Comparison of ENCODE assay signal across 8 cellular contexts in the genomic region with DNA sequence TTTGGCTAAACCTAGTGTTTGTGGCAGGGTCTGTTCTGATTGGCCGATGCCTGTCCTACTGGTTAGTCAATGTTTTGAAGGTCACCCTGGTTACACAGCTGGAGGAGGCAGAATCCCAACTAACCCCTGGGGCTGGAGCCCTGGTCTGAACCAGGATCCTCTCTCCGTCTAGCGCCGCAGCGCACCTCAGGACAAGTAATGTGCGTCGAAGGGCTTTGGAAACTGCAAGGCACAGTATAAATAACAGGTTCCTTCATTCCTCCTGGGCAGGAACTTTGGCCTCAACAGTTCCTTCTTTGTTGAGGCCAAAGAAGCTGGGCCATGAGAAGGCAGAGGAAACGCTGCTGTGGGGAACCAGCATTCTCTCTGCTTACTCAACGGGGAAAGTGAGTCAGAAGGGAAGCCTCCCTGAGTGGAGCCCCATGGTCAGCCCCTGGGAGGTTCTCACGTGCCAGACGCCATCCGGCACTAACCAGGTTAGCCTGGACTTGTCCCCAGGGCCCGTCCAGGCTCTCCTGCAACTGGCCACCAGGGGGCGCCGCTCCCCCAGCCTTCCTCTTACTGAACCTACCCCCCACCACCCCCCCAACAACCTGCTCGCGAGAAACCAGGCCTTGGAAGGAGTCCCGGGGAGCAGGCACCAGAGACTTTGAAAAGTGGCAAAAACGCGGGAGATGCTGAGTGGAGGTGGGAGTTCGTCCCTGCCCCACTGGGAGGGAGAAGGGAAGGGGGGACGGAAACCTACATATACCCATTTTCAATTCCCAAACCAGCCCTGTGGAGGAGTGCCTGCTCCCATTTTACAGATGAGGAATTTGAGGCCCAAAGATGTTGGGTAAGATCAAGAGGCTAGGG. TPM values are rescaled to one million over a fixed set of nuclear protein-coding genes. Genes with fewer than 3 reads are reported as not detected.
DNase-seq lines count a peak whose midpoint lies in the region; ATAC-seq and TF ChIP-seq lines count a peak whose summit lies in the region.

No MANE protein-coding gene starts in this region.

- H3K4me3 ChIP-seq in PC-3 (ENCODE audit: low read length), result peak overlapping the region; percentile 38; the same call in 1 of the 2 replicates
- H3K4me3 ChIP-seq in esophagus muscularis mucosa, result peak overlapping the region in 1 of 4 donors; percentile 24
- H3K4me3 ChIP-seq in naive thymus-derived CD4-positive, alpha-beta T cell (ENCODE audit: low read length), result peak overlapping the region; percentile 63

- H3K9me3 ChIP-seq in PC-3 (ENCODE audit: low read length) (no peaks in the 10 kb centered on the region), esophagus muscularis mucosa (no peaks in the 10 kb centered on the region)
- H3K9me3 ChIP-seq in naive thymus-derived CD4-positive, alpha-beta T cell (ENCODE audit: control insufficient read depth in 2 of 3, low read length in 3 of 3), result no peaks in the 10 kb centered on the region

- POLR2A ChIA-PET in PC-3 (lab: Charles Lee; ENCODE audit: unreplicated experiment), result interaction anchor here (0.6 to 1.3 kb wide), 5 partner anchors 30 to 499 kb away, joined by 3 to 6 read pairs (median 4); partner anchors contain the start of gene PTMA
- POLR2A ChIA-PET in naive thymus-derived CD4-positive, alpha-beta T cell (lab: Charles Lee), result interaction anchor here (0.6 to 5.0 kb wide), 6 partner anchors 7 to 101 kb away, joined by 3 to 52 read pairs (median 10); partner anchors contain the start of gene PTMA

- peak; percentile 95 for DNase-seq in Calu3
- DNase-seq in HuH-7 (ENCODE audit: low spot score), result peak; percentile 94
- peak; percentile 84 for DNase-seq in PC-3
- DNase-seq in activated T-cell treated with anti-CD3 and anti-CD28 coated beads, Interleukin-2, amount 50 U/mL, for 4 hours, result peak; percentile 89
- peak; percentile 98 for DNase-seq in esophagus muscularis mucosa (ENCODE audit: extremely low spot score)
- peak; percentile 70 to 95 (median 84) for DNase-seq in naive thymus-derived CD4-positive, alpha-beta T cell
- DNase-seq in stimulated activated effector memory CD8-positive, alpha-beta T cell treated with anti-CD3 and anti-CD28 coated beads, Interleukin-12 subunit alpha, Interleukin-12 subunit beta, amount 100 ng/mL, for 72 hours (ENCODE audit: low spot score in 2 of 2), result peak; percentile 92 to 95

- no peaks in the 10 kb centered on the region for H3K27me3 Mint-ChIP-seq in Calu3 (ENCODE audit: unreplicated experiment)
- H3K27me3 Mint-ChIP-seq in activated T-cell treated with anti-CD3 and anti-CD28 coated beads, Interleukin-2, amount 50 U/mL, for 4 hours (ENCODE audit: low read depth), result no peaks in the 10 kb centered on the region
- H3K27me3 Mint-ChIP-seq in naive thymus-derived CD4-positive, alpha-beta T cell, result no peaks in the 10 kb centered on the region

- peak; percentile 37 for ATAC-seq in GM21367 (IDR thresholded peaks at IDR 0.05; ENCODE audit: unreplicated experiment)
- peak; percentile 59 for ATAC-seq in PC-3
- peak; percentile 70 to 72 for ATAC-seq in activated T-cell treated with anti-CD3 and anti-CD28 coated beads, Interleukin-2, amount 50 U/mL, for 4 hours
- peak; percentile 88 for ATAC-seq in naive thymus-derived CD4-positive, alpha-beta T cell
- peak; percentile 86 for ATAC-seq in stimulated activated effector memory CD8-positive, alpha-beta T cell treated with anti-CD3 and anti-CD28 coated beads, Interleukin-12 subunit alpha, Interleukin-12 subunit beta, amount 100 ng/mL, for 72 hours

- no peaks in the 10 kb centered on the region for H3K9me2 ChIP-seq in PC-3 (replicated peaks; ENCODE audit: low read length)

- CTCF ChIA-PET in Calu3 (lab: Charles Lee), result interaction anchor here (0.8 to 3.6 kb wide), 13 partner anchors 8 to 148 kb away, joined by 3 to 29 read pairs (median 4); partner anchors contain the start of gene NCL
- CTCF ChIA-PET in PC-3 (lab: Charles Lee), result interaction anchor here (0.6 to 1.5 kb wide), 11 partner anchors 30 to 102 kb away, joined by 3 to 15 read pairs (median 6); partner anchors contain the start of gene PTMA
- CTCF ChIA-PET in naive thymus-derived CD4-positive, alpha-beta T cell (lab: Charles Lee), result interaction anchor here (0.6 to 8.4 kb wide), 14 partner anchors 11 to 103 kb away, joined by 3 to 116 read pairs (median 4); partner anchors contain the start of gene PTMA

- TF ChIP-seq CTCF in Calu3 (IDR thresholded peaks at IDR 0.05; ENCODE audit: unreplicated experiment) (peak; percentile 95), PC-3 (conservative IDR thresholded peaks at IDR 0.05; ENCODE audit: low read depth, low read length) (peak; percentile 93), esophagus muscularis mucosa (IDR thresholded peaks at IDR 0.05) (peak; percentile 98 to 99 (median 98))

- BruUV-seq in Calu3 (replicated peaks; lab: Mats Ljungman, UMichigan) (no TSS peak), PC-3 (replicated peaks; lab: Mats Ljungman, UMichigan) (no TSS peak)

- H3K27ac Mint-ChIP-seq in Calu3 (ENCODE audit: unreplicated experiment), result peak overlapping the region; percentile 36
- peak overlapping the region in 7 of 9 donors; percentile 38 to 99 (median 69) for H3K27ac Mint-ChIP-seq in naive thymus-derived CD4-positive, alpha-beta T cell
- H3K27ac Mint-ChIP-seq in stimulated activated effector memory CD8-positive, alpha-beta T cell treated with anti-CD3 and anti-CD28 coated beads, Interleukin-12 subunit alpha, Interleukin-12 subunit beta, amount 100 ng/mL, for 72 hours, result peak overlapping the region; percentile 99

- TF ChIP-seq POLR2A in esophagus muscularis mucosa (IDR thresholded peaks at IDR 0.05; ENCODE audit: low read depth), result no peak

- peaks cover 9% of the 10 kb centered on the region for H3F3A ChIP-seq in PC-3 (ENCODE audit: low read length, unreplicated experiment)

- H3K9ac ChIP-seq in PC-3 (ENCODE audit: low read length), result peak overlapping the region; percentile 72

- peak overlapping the region; percentile 82 for H3K4me2 ChIP-seq in PC-3 (ENCODE audit: low read length)

- peaks cover 61% of the 10 kb centered on the region for H3K4me1 Mint-ChIP-seq in Calu3 (ENCODE audit: low read depth, unreplicated experiment)
- H3K4me1 Mint-ChIP-seq in activated T-cell treated with anti-CD3 and anti-CD28 coated beads, Interleukin-2, amount 50 U/mL, for 4 hours (ENCODE audit: low read depth), result peaks cover 40% of the 10 kb centered on the region
- peaks cover 7 to 51% (median 32%) of the 10 kb centered on the region in 7 donors for H3K4me1 Mint-ChIP-seq in naive thymus-derived CD4-positive, alpha-beta T cell
- H3K4me1 Mint-ChIP-seq in stimulated activated effector memory CD8-positive, alpha-beta T cell treated with anti-CD3 and anti-CD28 coated beads, Interleukin-12 subunit alpha, Interleukin-12 subunit beta, amount 100 ng/mL, for 72 hours, result peaks cover 39% of the 10 kb centered on the region

- H3K27ac ChIP-seq in PC-3 (ENCODE audit: low read length), result peak overlapping the region; percentile 91
- peak overlapping the region; percentile 97 to 100 (median 98) for H3K27ac ChIP-seq in esophagus muscularis mucosa (replicated peaks in 1 of 4)
- no peak overlapping the region for H3K27ac ChIP-seq in naive thymus-derived CD4-positive, alpha-beta T cell (ENCODE audit: low read depth, low read length)

- H3K4me1 ChIP-seq in PC-3 (ENCODE audit: insufficient read depth, low read length) (peaks cover 37% of the 10 kb centered on the region), esophagus muscularis mucosa (peaks cover 49 to 65% (median 53%) of the 10 kb centered on the region in 4 donors)
- peaks cover 13 to 19% of the 10 kb centered on the region in 2 donors for H3K4me1 ChIP-seq in naive thymus-derived CD4-positive, alpha-beta T cell (ENCODE audit: control insufficient read depth in 2 of 2, insufficient read depth in 2 of 2, low read length in 2 of 2)

- peaks cover 51% of the 10 kb centered on the region for H3K36me3 Mint-ChIP-seq in Calu3 (ENCODE audit: insufficient read depth, unreplicated experiment)
- no peaks in the 10 kb centered on the region for H3K36me3 Mint-ChIP-seq in activated T-cell treated with anti-CD3 and anti-CD28 coated beads, Interleukin-2, amount 50 U/mL, for 4 hours (ENCODE audit: insufficient read depth)
- no peaks in the 10 kb centered on the region for H3K36me3 Mint-ChIP-seq in naive thymus-derived CD4-positive, alpha-beta T cell
- H3K36me3 Mint-ChIP-seq in stimulated activated effector memory CD8-positive, alpha-beta T cell treated with anti-CD3 and anti-CD28 coated beads, Interleukin-12 subunit alpha, Interleukin-12 subunit beta, amount 100 ng/mL, for 72 hours, result peaks cover 37% of the 10 kb centered on the region

- no peaks in the 10 kb centered on the region for H4K20me1 ChIP-seq in PC-3 (ENCODE audit: low read length)

- H3K9me3 Mint-ChIP-seq in Calu3 (ENCODE audit: low read depth, unreplicated experiment), result no peaks in the 10 kb centered on the region
- H3K9me3 Mint-ChIP-seq in activated T-cell treated with anti-CD3 and anti-CD28 coated beads, Interleukin-2, amount 50 U/mL, for 4 hours, result no peaks in the 10 kb centered on the region
- H3K9me3 Mint-ChIP-seq in naive thymus-derived CD4-positive, alpha-beta T cell, result no peaks in the 10 kb centered on the region
- H3K9me3 Mint-ChIP-seq in stimulated activated effector memory CD8-positive, alpha-beta T cell treated with anti-CD3 and anti-CD28 coated beads, Interleukin-12 subunit alpha, Interleukin-12 subunit beta, amount 100 ng/mL, for 72 hours, result no peaks in the 10 kb centered on the region

- H3K27me3 ChIP-seq in PC-3 (ENCODE audit: low read length) (no peaks in the 10 kb centered on the region), esophagus muscularis mucosa (no peaks in the 10 kb centered on the region)
- H3K27me3 ChIP-seq in naive thymus-derived CD4-positive, alpha-beta T cell (ENCODE audit: control insufficient read depth in 2 of 2, insufficient read depth in 2 of 2, low read length in 2 of 2), result no peaks in the 10 kb centered on the region

- H2AFZ ChIP-seq in PC-3 (ENCODE audit: low read length), result peak overlapping the region; percentile 74

- H3K4me3 Mint-ChIP-seq in Calu3 (ENCODE audit: low read depth, unreplicated experiment), result peak overlapping the region; percentile 21
- peak overlapping the region; percentile 77 for H3K4me3 Mint-ChIP-seq in activated T-cell treated with anti-CD3 and anti-CD28 coated beads, Interleukin-2, amount 50 U/mL, for 4 hours
- peak overlapping the region; percentile 65 to 96 (median 86) for H3K4me3 Mint-ChIP-seq in naive thymus-derived CD4-positive, alpha-beta T cell
- peak overlapping the region; percentile 92 for H3K4me3 Mint-ChIP-seq in stimulated activated effector memory CD8-positive, alpha-beta T cell treated with anti-CD3 and anti-CD28 coated beads, Interleukin-12 subunit alpha, Interleukin-12 subunit beta, amount 100 ng/mL, for 72 hours

- H3K79me2 ChIP-seq in PC-3 (ENCODE audit: low read length), result no peaks in the 10 kb centered on the region

- no peak for TF ChIP-seq EP300 in esophagus muscularis mucosa (IDR thresholded peaks at IDR 0.05)

- WGBS in esophagus muscularis mucosa, result 6% methylated on average over 21 of the region's 22 CpGs

- no peaks in the 10 kb centered on the region for H3K36me3 ChIP-seq in PC-3 (ENCODE audit: low read depth, low read length)
- no peaks in the 10 kb centered on the region for H3K36me3 ChIP-seq in esophagus muscularis mucosa
- no peaks in the 10 kb centered on the region for H3K36me3 ChIP-seq in naive thymus-derived CD4-positive, alpha-beta T cell (ENCODE audit: control insufficient read depth in 2 of 3, insufficient read depth in 3 of 3, low read length in 3 of 3)

- intact Hi-C loops in Calu3 (cut with micrococcal nuclease; ENCODE audit: unreplicated experiment), result loop anchor here (1.0 to 2.0 kb wide), 3 partner anchors 31 to 102 kb away; no protein-coding TSS in a partner anchor
- intact Hi-C loops in PC-3 (cut with micrococcal nuclease), result loop anchor here (1.0 kb wide), 4 partner anchors 30 to 102 kb away; no protein-coding TSS in a partner anchor
- intact Hi-C loops in esophagus muscularis mucosa (cut with DNase I), result loop anchor here (2.0 kb wide), 2 partner anchors 62 to 98 kb away; no protein-coding TSS in a partner anchor
- intact Hi-C loops in naive thymus-derived CD4-positive, alpha-beta T cell (cut with micrococcal nuclease), result loop anchor here (1.0 to 2.0 kb wide), 10 partner anchors 8 to 169 kb away; partner anchors contain the start of genes PDE6D (in 2 of the 2) and PTMA (in 1 of the 2)

RNA-seq across cellular contexts. Expression of gene TEX44, which starts 19.8 kb away (rescaled TPM):
- not detected in 2 replicates for total RNA-seq in Calu3 (2022)
- total RNA-seq in PC-3 (2014; rRNA removed), result not detected in 2 replicates
- total RNA-seq in activated T-cell treated with anti-CD3 and anti-CD28 coated beads, Interleukin-2, amount 50 U/mL, for 4 hours, result not detected
- total RNA-seq in esophagus muscularis mucosa, result not detected
- not detected for total RNA-seq in naive thymus-derived CD4-positive, alpha-beta T cell
- not detected for polyA plus RNA-seq in naive thymus-derived CD4-positive, alpha-beta T cell

Comparison
In these comparisons a context has a peak if more than half of its experiments do, and no peak if none do; other contexts are left out.
1. H3K27ac Mint-ChIP-seq: peak in every context shown above with its lines; median percentile 99 in stimulated activated effector memory CD8-positive, alpha-beta T cell treated with anti-CD3 and anti-CD28 coated beads, Interleukin-12 subunit alpha, Interleukin-12 subunit beta, amount 100 ng/mL, for 72 hours; 69 in naive thymus-derived CD4-positive, alpha-beta T cell; 36 in Calu3.
2. H3K4me3 Mint-ChIP-seq: peak in every context shown above with its lines; median percentile 92 in stimulated activated effector memory CD8-positive, alpha-beta T cell treated with anti-CD3 and anti-CD28 coated beads, Interleukin-12 subunit alpha, Interleukin-12 subunit beta, amount 100 ng/mL, for 72 hours; 86 in naive thymus-derived CD4-positive, alpha-beta T cell; 77 in activated T-cell treated with anti-CD3 and anti-CD28 coated beads, Interleukin-2, amount 50 U/mL, for 4 hours; 21 in Calu3.
3. ATAC-seq: peak in every context shown above with its lines; median percentile 88 in naive thymus-derived CD4-positive, alpha-beta T cell; 86 in stimulated activated effector memory CD8-positive, alpha-beta T cell treated with anti-CD3 and anti-CD28 coated beads, Interleukin-12 subunit alpha, Interleukin-12 subunit beta, amount 100 ng/mL, for 72 hours; 71 in activated T-cell treated with anti-CD3 and anti-CD28 coated beads, Interleukin-2, amount 50 U/mL, for 4 hours; 59 in PC-3; 37 in GM21367.